Comparison of ENCODE assay signal across 8 cellular contexts in genomic region chr3:50623840-50624474, GRCh38. TPM values are rescaled to one million over a fixed set of nuclear protein-coding genes. Genes with fewer than 3 reads are reported as not detected.
A peak's percentile ranks its signal among the peaks of the same experiment; 100 is the strongest.
DNase-seq lines count a peak whose midpoint lies in the region; ATAC-seq and TF ChIP-seq lines count a peak whose summit lies in the region.

No MANE protein-coding gene starts in this region.

- no peaks in the 10 kb centered on the region for H3K27me3 ChIP-seq in CD4-positive, alpha-beta memory T cell (ENCODE audit: insufficient read depth, low read length)
- no peaks in the 10 kb centered on the region for H3K27me3 ChIP-seq in HCT116 (ENCODE audit: insufficient read depth, low read length)
- no peaks in the 10 kb centered on the region for H3K27me3 ChIP-seq in naive thymus-derived CD4-positive, alpha-beta T cell (ENCODE audit: control insufficient read depth in 2 of 2, insufficient read depth in 2 of 2, low read length in 2 of 2)
- H3K27me3 ChIP-seq in transverse colon, result no peaks in the 10 kb centered on the region

- RAD21 ChIA-PET in HCT116 (lab: Charles Lee; ENCODE audit: low non-redundant PET in 1 of 2, low total read pairs in 2 of 2, uncharacterized antibody in 2 of 2, unreplicated experiment in 2 of 2), result interaction anchor here (0.9 to 1.2 kb wide), 2 partner anchors 8 to 29 kb away, joined by 3 to 4 read pairs; no protein-coding TSS in a partner anchor

- H3K27me3 Mint-ChIP-seq in CD4-positive, alpha-beta memory T cell, result no peaks in the 10 kb centered on the region
- no peaks in the 10 kb centered on the region for H3K27me3 Mint-ChIP-seq in naive thymus-derived CD4-positive, alpha-beta T cell

- peaks cover 0 to 41% of the 10 kb centered on the region in 2 donors for H3K36me3 Mint-ChIP-seq in CD4-positive, alpha-beta memory T cell
- H3K36me3 Mint-ChIP-seq in naive thymus-derived CD4-positive, alpha-beta T cell, result peaks cover 0 to 55% (median 4%) of the 10 kb centered on the region in 5 donors

- DNase-seq in CD4-positive, alpha-beta memory T cell, result peak in 4 of 5 donors; percentile 40 to 53 (median 50)
- DNase-seq in HCT116 (ENCODE audit: low read depth, low spot score), result no peak
- peak; percentile 75 for DNase-seq in activated CD4-positive, alpha-beta T cell treated with anti-CD3 and anti-CD28 coated beads for 48 hours
- DNase-seq in naive thymus-derived CD4-positive, alpha-beta T cell, result peak in 4 of 9 donors; percentile 35 to 62 (median 42)
- no peak for DNase-seq in NCI-H524 (lab: John Stamatoyannopoulos, UW)
- no peak for DNase-seq in HEK293T (ENCODE audit: extremely low spot score)
- DNase-seq in DMS114 treated with DMSO at 0.1 percent for 48 hours (lab: John Stamatoyannopoulos, UW; ENCODE audit: unreplicated experiment), result no peak
- DNase-seq in transverse colon, result no peak

- no peak for TF ChIP-seq RAD21 in HCT116 (IDR thresholded peaks at IDR 0.05; ENCODE audit: low read depth)

- BruUV-seq in HCT116 (replicated peaks; lab: Mats Ljungman, UMichigan), result no TSS peak

- intact Hi-C loops in CD4-positive, alpha-beta memory T cell (cut with micrococcal nuclease), result no loop called here
- intact Hi-C loops in HCT116 (cut with micrococcal nuclease), result no loop called here
- intact Hi-C loops in naive thymus-derived CD4-positive, alpha-beta T cell (cut with micrococcal nuclease), result no loop called here
- intact Hi-C loops in transverse colon (cut with DNase I; ENCODE audit: low total_unique reads), result no loop called here

- peak overlapping the region; percentile 85 to 92 (median 91) for H3K27ac Mint-ChIP-seq in CD4-positive, alpha-beta memory T cell
- H3K27ac Mint-ChIP-seq in naive thymus-derived CD4-positive, alpha-beta T cell, result peak overlapping the region; percentile 63 to 91 (median 87)

- peaks cover 90% of the 10 kb centered on the region for H3K79me2 ChIP-seq in HCT116 (ENCODE audit: insufficient read depth, low read length)

- POLR2A ChIA-PET in CD4-positive, alpha-beta memory T cell (lab: Charles Lee; ENCODE audit: partially characterized antibody), result interaction anchor here (0.6 to 3.3 kb wide), 9 partner anchors 8 to 55 kb away, joined by 3 to 11 read pairs (median 4); partner anchors contain the start of genes CISH and HEMK1
- POLR2A ChIA-PET in HCT116 (lab: Charles Lee) (interaction anchor here (2.4 kb wide), 1 partner anchor 29 kb away, joined by 8 read pairs; no protein-coding TSS in a partner anchor), HEK293T (lab: Yijun Ruan, JAX) (interaction anchor here (0.8 kb wide), 1 partner anchor 55 kb away, joined by 4 read pairs; the partner anchor contains the start of gene HEMK1)
- POLR2A ChIA-PET in naive thymus-derived CD4-positive, alpha-beta T cell (lab: Charles Lee), result interaction anchor here (0.6 to 1.7 kb wide), 5 partner anchors 9 to 762 kb away, joined by 3 to 6 read pairs (median 3); partner anchors contain the start of genes CYB561D2 and NPRL2

- peaks cover 69 to 97% (median 87%) of the 10 kb centered on the region in 4 donors for H3K4me1 Mint-ChIP-seq in CD4-positive, alpha-beta memory T cell
- H3K4me1 Mint-ChIP-seq in naive thymus-derived CD4-positive, alpha-beta T cell, result peaks cover 69 to 97% (median 91%) of the 10 kb centered on the region in 7 donors

- CTCF ChIA-PET in CD4-positive, alpha-beta memory T cell (lab: Charles Lee; ENCODE audit: partially characterized antibody), result interaction anchor here (1.1 to 18.9 kb wide), 5 partner anchors 9 to 82 kb away, joined by 3 to 375 read pairs (median 8); partner anchors contain the start of gene MAPKAPK3
- CTCF ChIA-PET in HCT116 (lab: Charles Lee), result interaction anchor here (1.4 to 1.9 kb wide), 2 partner anchors 29 kb away, joined by 6 to 7 read pairs; no protein-coding TSS in a partner anchor
- CTCF ChIA-PET in naive thymus-derived CD4-positive, alpha-beta T cell (lab: Charles Lee), result interaction anchor here (0.7 to 1.8 kb wide), 4 partner anchors 9 to 29 kb away, joined by 3 to 7 read pairs (median 4); no protein-coding TSS in a partner anchor
- CTCF ChIA-PET in HEK293T (lab: Yijun Ruan, JAX), result no interaction called here

- TF ChIP-seq EP300 in transverse colon (IDR thresholded peaks at IDR 0.05; ENCODE audit: low read depth), result no peak

- peak overlapping the region in 1 of 2 donors; percentile 47 for H3K4me3 ChIP-seq in CD4-positive, alpha-beta memory T cell (ENCODE audit: low read length in 2 of 2)
- H3K4me3 ChIP-seq in HCT116 (replicated peaks in 1 of 2; ENCODE audit: low read depth in 1 of 2, low read length in 2 of 2) (peak overlapping the region in 1 of 2 experiments; percentile 29; a peak in 2 of 4 replicates), transverse colon (no peak overlapping the region)
- H3K4me3 ChIP-seq in naive thymus-derived CD4-positive, alpha-beta T cell (ENCODE audit: low read length), result peak overlapping the region; percentile 15

- in situ Hi-C loops in transverse colon (cut with MboI; ENCODE audit: low pct_ligation_motif_present in 1 of 4, low pct_unique_long_range_greater_than_20kb in 1 of 4, low sequenced_read_pairs in 3 of 4), result loop anchor here (10.0 to 25.0 kb wide), 2 partner anchors 751 to 763 kb away; partner anchors contain the start of genes MANF (in 2 of the 4) and RBM15B (in 2 of the 4)

- H3K4me1 ChIP-seq in CD4-positive, alpha-beta memory T cell (ENCODE audit: insufficient read depth, low read length), result peaks cover 99% of the 10 kb centered on the region
- peaks cover 62 to 87% of the 10 kb centered on the region in 2 experiments for H3K4me1 ChIP-seq in HCT116 (ENCODE audit: control insufficient read depth in 1 of 2, insufficient read depth in 2 of 2, low read length in 2 of 2)
- peaks cover 65 to 72% of the 10 kb centered on the region in 2 donors for H3K4me1 ChIP-seq in naive thymus-derived CD4-positive, alpha-beta T cell (ENCODE audit: control insufficient read depth in 2 of 2, insufficient read depth in 2 of 2, low read length in 2 of 2)
- peaks cover 0 to 29% (median 15%) of the 10 kb centered on the region in 4 donors for H3K4me1 ChIP-seq in transverse colon

- peak overlapping the region; percentile 75 for H3K4me2 ChIP-seq in HCT116 (ENCODE audit: low read length)

- no peak overlapping the region for H2AFZ ChIP-seq in HCT116 (ENCODE audit: low read depth, low read length, poor library complexity, severe bottlenecking)

- peaks cover 4% of the 10 kb centered on the region for H3K36me3 ChIP-seq in CD4-positive, alpha-beta memory T cell (ENCODE audit: insufficient read depth, low read length)
- H3K36me3 ChIP-seq in HCT116 (ENCODE audit: control insufficient read depth in 1 of 2, insufficient read depth in 2 of 2, low read length in 2 of 2) (peaks cover 0 to 17% of the 10 kb centered on the region in 2 experiments; a peak in 1 of 4 replicates), transverse colon (no peaks in the 10 kb centered on the region)
- peaks cover 0 to 7% (median 0%) of the 10 kb centered on the region in 3 experiments for H3K36me3 ChIP-seq in naive thymus-derived CD4-positive, alpha-beta T cell (ENCODE audit: control insufficient read depth in 2 of 3, insufficient read depth in 3 of 3, low read length in 3 of 3)

- H3K9me2 ChIP-seq in HCT116 (ENCODE audit: insufficient read depth), result no peaks in the 10 kb centered on the region

- H4K20me1 ChIP-seq in HCT116 (ENCODE audit: insufficient read depth), result no peaks in the 10 kb centered on the region

- H3K27ac ChIP-seq in CD4-positive, alpha-beta memory T cell (ENCODE audit: low read depth, low read length), result peak overlapping the region; percentile 47
- H3K27ac ChIP-seq in HCT116 (ENCODE audit: low read depth, low read length) (peak overlapping the region; percentile 87), transverse colon (no peak overlapping the region)
- H3K27ac ChIP-seq in naive thymus-derived CD4-positive, alpha-beta T cell (ENCODE audit: low read depth, low read length), result peak overlapping the region; percentile 64

- H3K9me3 Mint-ChIP-seq in CD4-positive, alpha-beta memory T cell, result no peaks in the 10 kb centered on the region
- peaks cover 0 to 4% (median 0%) of the 10 kb centered on the region in 11 donors for H3K9me3 Mint-ChIP-seq in naive thymus-derived CD4-positive, alpha-beta T cell

- H3K9me3 ChIP-seq in CD4-positive, alpha-beta memory T cell (ENCODE audit: control insufficient read depth in 1 of 2, low read length in 2 of 2), result no peaks in the 10 kb centered on the region
- H3K9me3 ChIP-seq in HCT116 (ENCODE audit: control insufficient read depth in 1 of 2, insufficient read depth in 1 of 2, low read depth in 1 of 2, low read length in 2 of 2), result no peaks in the 10 kb centered on the region
- H3K9me3 ChIP-seq in naive thymus-derived CD4-positive, alpha-beta T cell (ENCODE audit: control insufficient read depth in 2 of 3, low read length in 3 of 3), result no peaks in the 10 kb centered on the region
- H3K9me3 ChIP-seq in transverse colon, result no peaks in the 10 kb centered on the region

- whole genome bisulfite sequencing in transverse colon (ENCODE audit: low coverage in 1 of 2), 2 donors, result 59% methylated on average over 6 of the region's 6 CpGs; no CpG with 5 or more reads in 1 of the 2 donors

- peak overlapping the region; percentile 60 to 83 (median 73) for H3K4me3 Mint-ChIP-seq in CD4-positive, alpha-beta memory T cell
- peak overlapping the region; percentile 69 to 85 (median 78) for H3K4me3 Mint-ChIP-seq in naive thymus-derived CD4-positive, alpha-beta T cell

- TF ChIP-seq POLR2A in HCT116 (IDR thresholded peaks at IDR 0.05; ENCODE audit: borderline replicate concordance, extremely low read depth, insufficient read depth, insufficient read length) (no peak), transverse colon (IDR thresholded peaks at IDR 0.05) (no peak)

- no peak for ATAC-seq in HCT116
- ATAC-seq in naive thymus-derived CD4-positive, alpha-beta T cell, result no peak

- peak overlapping the region; percentile 47 for H3K9ac ChIP-seq in HCT116 (ENCODE audit: low read length)

- TF ChIP-seq CTCF in HCT116 (IDR thresholded peaks at IDR 0.05 in 2 of 3, conservative IDR thresholded peaks at IDR 0.05 in 1 of 3; ENCODE audit: borderline replicate concordance in 1 of 3, insufficient read depth in 1 of 3, low read depth in 2 of 3, low read length in 2 of 3), result no peak
- no peak for TF ChIP-seq CTCF in transverse colon (IDR thresholded peaks at IDR 0.05)

RNA-seq across cellular contexts. Expression of gene MAPKAPK3, which starts 7.0 kb away (rescaled TPM):
- total RNA-seq in CD4-positive, alpha-beta memory T cell, result 10 to 100 TPM; 36.4 to 40.1 TPM
- 10 to 100 TPM; 71.2 to 93.2 TPM for polyA plus RNA-seq in CD4-positive, alpha-beta memory T cell
- total RNA-seq in HCT116 (2021; ENCODE audit: unreplicated experiment) (87.3 TPM), transverse colon (10 to 100 TPM; 21.3 to 37.8 (median 26.9) TPM)
- 79.5 and 97.2 TPM in 2 replicates for polyA plus RNA-seq in HCT116 (2012)
- total RNA-seq in naive thymus-derived CD4-positive, alpha-beta T cell, result 100 to 1,000 TPM in 1 of 5 experiments, 10 to 100 TPM in 4; 26.7 to 196 (median 37.7) TPM
- polyA plus RNA-seq in naive thymus-derived CD4-positive, alpha-beta T cell, result 10 to 100 TPM; 53.4 to 54.1 TPM

RNA-seq across cellular contexts. Expression of gene CISH, which starts 12.4 kb away (rescaled TPM):
- 10 to 100 TPM; 14.7 to 15.2 TPM for total RNA-seq in CD4-positive, alpha-beta memory T cell
- 100 to 1,000 TPM in 1 of 2 donors, 10 to 100 TPM in 1; 92.1 to 248 TPM for polyA plus RNA-seq in CD4-positive, alpha-beta memory T cell
- total RNA-seq in HCT116 (2021; ENCODE audit: unreplicated experiment), result 4.5 TPM
- 5.0 and 5.1 TPM in 2 replicates for polyA plus RNA-seq in HCT116 (2012)
- 100 to 1,000 TPM in 1 of 5 experiments, 10 to 100 TPM in 4; 10.9 to 486 (median 28.5) TPM for total RNA-seq in naive thymus-derived CD4-positive, alpha-beta T cell
- 100 to 1,000 TPM; 134 to 150 TPM for polyA plus RNA-seq in naive thymus-derived CD4-positive, alpha-beta T cell
- total RNA-seq in transverse colon, result 10 to 100 TPM in 2 of 4 donors, 1 to 10 TPM in 2; 3.0 to 15.9 (median 9.2) TPM

RNA-seq across cellular contexts. Expression of gene DOCK3, which starts 50.8 kb away (rescaled TPM):
- total RNA-seq in CD4-positive, alpha-beta memory T cell, result 1 to 10 TPM; 2.5 to 2.6 TPM
- under 1 TPM; 0.04 to 0.18 TPM for polyA plus RNA-seq in CD4-positive, alpha-beta memory T cell
- total RNA-seq in HCT116 (2021; ENCODE audit: unreplicated experiment), result 4.2 TPM
- polyA plus RNA-seq in HCT116 (2012), result 3.2 and 3.5 TPM in 2 replicates
- 1 to 10 TPM; 1.5 to 2.9 (median 1.9) TPM for total RNA-seq in naive thymus-derived CD4-positive, alpha-beta T cell
- polyA plus RNA-seq in naive thymus-derived CD4-positive, alpha-beta T cell, result under 1 TPM; 0.19 to 0.26 TPM
- under 1 TPM; 0.41 to 0.75 (median 0.62) TPM for total RNA-seq in transverse colon

RNA-seq across cellular contexts. Expression of gene HEMK1, which starts 54.6 kb away (rescaled TPM):
- 10 to 100 TPM; 55.3 to 56.7 TPM for total RNA-seq in CD4-positive, alpha-beta memory T cell
- 10 to 100 TPM; 21.2 to 36.7 TPM for polyA plus RNA-seq in CD4-positive, alpha-beta memory T cell
- total RNA-seq in HCT116 (2021; ENCODE audit: unreplicated experiment) (20.5 TPM), transverse colon (10 to 100 TPM in 1 of 4 donors, 1 to 10 TPM in 3; 7.3 to 11.6 (median 7.9) TPM)
- 11.3 and 15.1 TPM in 2 replicates for polyA plus RNA-seq in HCT116 (2012)
- total RNA-seq in naive thymus-derived CD4-positive, alpha-beta T cell, result 10 to 100 TPM; 32.1 to 71.1 (median 66.1) TPM
- polyA plus RNA-seq in naive thymus-derived CD4-positive, alpha-beta T cell, result 10 to 100 TPM; 35.2 to 35.3 TPM

RNA-seq across cellular contexts. Expression of gene C3orf18, which starts 56.4 kb away (rescaled TPM):
- total RNA-seq in CD4-positive, alpha-beta memory T cell, result 10 to 100 TPM; 14.3 to 16.2 TPM
- polyA plus RNA-seq in CD4-positive, alpha-beta memory T cell, result 10 to 100 TPM; 14.2 to 22.3 TPM
- total RNA-seq in HCT116 (2021; ENCODE audit: unreplicated experiment), result 10.1 TPM
- polyA plus RNA-seq in HCT116 (2012), result 9.5 and 10.5 TPM in 2 replicates
- 10 to 100 TPM; 11.1 to 67.5 (median 16.4) TPM for total RNA-seq in naive thymus-derived CD4-positive, alpha-beta T cell
- polyA plus RNA-seq in naive thymus-derived CD4-positive, alpha-beta T cell, result 10 to 100 TPM; 12.8 to 17.4 TPM
- total RNA-seq in transverse colon, result 10 to 100 TPM in 1 of 4 donors, 1 to 10 TPM in 3; 1.9 to 10.2 (median 4.3) TPM

Comparison
In these comparisons a context has a peak if more than half of its experiments do, and no peak if none do; other contexts are left out.
1. DNase-seq: peak in CD4-positive, alpha-beta memory T cell (4 of 5) and activated CD4-positive, alpha-beta T cell treated with anti-CD3 and anti-CD28 coated beads for 48 hours (single experiment); none in HCT116 (single experiment), NCI-H524 (0 of 2), HEK293T (single experiment), DMS114 treated with DMSO at 0.1 percent for 48 hours (single experiment) and transverse colon (single experiment).
2. H3K27ac ChIP-seq: peak in CD4-positive, alpha-beta memory T cell (single experiment), HCT116 (single experiment) and naive thymus-derived CD4-positive, alpha-beta T cell (single experiment); none in transverse colon (0 of 4).